Comparison of ENCODE assay signal across 23 cellular contexts in the genomic region with DNA sequence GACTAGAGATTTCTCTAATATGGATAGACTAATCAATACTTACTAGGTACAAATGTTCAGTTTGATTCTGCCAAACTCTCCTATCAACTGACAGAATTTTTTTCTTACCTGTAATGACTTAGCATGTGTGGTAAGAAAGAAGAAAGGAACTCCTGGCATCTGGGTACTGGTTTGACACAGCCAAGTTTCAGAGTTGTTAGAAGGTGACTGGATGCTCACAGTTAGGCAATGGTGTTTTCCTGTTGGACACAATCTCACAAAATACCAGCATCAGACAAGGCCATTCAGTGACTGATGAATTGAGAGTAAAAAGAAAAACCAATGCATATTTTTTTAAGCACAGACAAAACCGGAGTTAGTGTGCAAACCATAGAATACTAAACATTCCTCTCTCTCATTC. TPM values are rescaled to one million over a fixed set of nuclear protein-coding genes. Genes with fewer than 3 reads are reported as not detected.
DNase-seq lines count a peak whose midpoint lies in the region; ATAC-seq, FAIRE-seq and TF ChIP-seq lines count a peak whose summit lies in the region.
"Had no signal": no experiment of that assay in that cellular context is flagged by ENCODE, and none has a peak within 500 bp of the region (broad histone marks: within the 10 kb centered on the region; RNA-seq: fewer than 3 reads in every experiment).

No MANE protein-coding gene starts in this region.

- H3K27ac ChIP-seq in GM12878 (ENCODE audit: control insufficient read depth, insufficient read depth) = no peak overlapping the region
- H3K27ac ChIP-seq: Peyer's patch, SJSA1 had no signal

- H4K20me1 ChIP-seq in GM12878 (ENCODE audit: control insufficient read depth, insufficient read depth) = no peaks in the 10 kb centered on the region

- H3K9me3 Mint-ChIP-seq in activated T-cell treated with anti-CD3 and anti-CD28 coated beads, Interleukin-2, amount 50 U/mL, for 72 hours = no peaks in the 10 kb centered on the region
- H3K9me3 Mint-ChIP-seq in stimulated activated naive CD8-positive, alpha-beta T cell treated with anti-CD3 and anti-CD28 coated beads, Interleukin-15, amount 100 ng/mL, for 72 hours = no peaks in the 10 kb centered on the region
- H3K9me3 Mint-ChIP-seq: CD4-positive, alpha-beta T cell had no signal

- peaks cover 0 to 1% of the 10 kb centered on the region in 2 donors for H3K36me3 Mint-ChIP-seq in activated T-cell treated with anti-CD3 and anti-CD28 coated beads, Interleukin-2, amount 50 U/mL, for 72 hours (ENCODE audit: insufficient read depth in 2 of 2)

- TF ChIP-seq RAD21 in GM12878 (IDR thresholded peaks at IDR 0.05; ENCODE audit: insufficient read depth, low read depth, low read length) = no peak

- WGBS in GM12878 (ENCODE audit: insufficient coverage, insufficient replicate concordance, low lambda C conversion rate, missing lambda C conversion rate) = 0% methylated on average over 1 of the region's 1 CpG

- DNase-seq in activated T-cell treated with anti-CD3 and anti-CD28 coated beads, Interleukin-2, amount 50 U/mL, for 72 hours = no peak
- DNase-seq in activated T-cell treated with anti-CD3 and anti-CD28 coated beads for 4 hours = no peak
- peak in 1 of 2 donors; percentile 21 for DNase-seq in stimulated activated naive CD8-positive, alpha-beta T cell treated with anti-CD3 and anti-CD28 coated beads, Interleukin-15, amount 100 ng/mL, for 72 hours
- DNase-seq in stimulated activated naive CD8-positive, alpha-beta T cell treated with anti-CD3 and anti-CD28 coated beads, Interleukin-15, Interleukin-2, amounts not matched to agents 100 U/mL and 50 U/mL, for 24 hours = no peak
- no peak for DNase-seq in GM12878 (ENCODE audit: low read depth, low spot score)
- no peak for DNase-seq in NCI-H446 treated with DMSO at 0.1 percent for 48 hours (lab: John Stamatoyannopoulos, UW)
- no peak for DNase-seq in H54 (ENCODE audit: insufficient read length, low spot score)
- DNase-seq: CD4-positive, alpha-beta T cell; COR-L47; DMS79; H7; KBM-7; NCI-H1092; NCI-H1436; NCI-H187 treated with DMSO at 0.1 percent for 48 hours; NCI-H2227 treated with DMSO at 0.1 percent for 48 hours; NCI-H510A treated with DMSO at 0.1 percent for 48 hours; NCI-H774; NK-92 treated with Interleukin-12 subunit alpha and Interleukin-12 subunit beta, amount 100 ng/mL, for 24 hours; Peyer's patch had no signal

- no peak for TF ChIP-seq POLR2A in GM12878 (IDR thresholded peaks at IDR 0.05; ENCODE audit: low read depth, low read length)
- TF ChIP-seq POLR2A in H54 (IDR thresholded peaks at IDR 0.05; ENCODE audit: low read depth, low read length) = no peak

- peaks cover 51% of the 10 kb centered on the region for H3K4me1 Mint-ChIP-seq in activated T-cell treated with anti-CD3 and anti-CD28 coated beads, Interleukin-2, amount 50 U/mL, for 72 hours (ENCODE audit: low read depth)
- H3K4me1 Mint-ChIP-seq in stimulated activated naive CD8-positive, alpha-beta T cell treated with anti-CD3 and anti-CD28 coated beads, Interleukin-15, amount 100 ng/mL, for 72 hours = peaks cover 33% of the 10 kb centered on the region

- SMC1A ChIA-PET in GM12878 (lab: Charles Lee; ENCODE audit: uncharacterized antibody, unreplicated experiment) = no interaction called here

- in situ Hi-C loops in GM12878 (cut with MboI) = no loop called here

- FAIRE-seq in GM12878 (lab: Jason Lieb, UNC) (no peak), H54 (lab: Jason Lieb, UNC) (no peak)

- RAD21 ChIA-PET in GM12878 (lab: Charles Lee; ENCODE audit: unreplicated experiment) = no interaction called here

- no peak overlapping the region for H3K4me2 ChIP-seq in GM12878 (ENCODE audit: control insufficient read depth, insufficient read depth)

- H3K4me3 Mint-ChIP-seq in activated T-cell treated with anti-CD3 and anti-CD28 coated beads, Interleukin-2, amount 50 U/mL, for 72 hours = no peak overlapping the region
- H3K4me3 Mint-ChIP-seq in stimulated activated naive CD8-positive, alpha-beta T cell treated with anti-CD3 and anti-CD28 coated beads, Interleukin-15, amount 100 ng/mL, for 72 hours = no peak overlapping the region
- H3K4me3 Mint-ChIP-seq: CD4-positive, alpha-beta T cell had no signal

- H2AFZ ChIP-seq in GM12878 (ENCODE audit: control insufficient read depth, low read depth, low read length) = no peak overlapping the region

- peak; percentile 71 to 80 for ATAC-seq in activated T-cell treated with anti-CD3 and anti-CD28 coated beads, Interleukin-2, amount 50 U/mL, for 72 hours (replicated peaks in 1 of 2)
- peak; percentile 87 for ATAC-seq in stimulated activated naive CD8-positive, alpha-beta T cell treated with anti-CD3 and anti-CD28 coated beads, Interleukin-15, amount 100 ng/mL, for 72 hours
- no peak for ATAC-seq in stimulated activated naive CD8-positive, alpha-beta T cell treated with anti-CD3 and anti-CD28 coated beads, Interleukin-15, Interleukin-2, amounts not matched to agents 100 U/mL and 50 U/mL, for 24 hours
- peak; percentile 37; the same call in 2 of the 3 replicates for ATAC-seq in GM12878

- TF ChIP-seq EP300 in GM12878 (IDR thresholded peaks at IDR 0.05; ENCODE audit: borderline replicate concordance in 1 of 2, control insufficient read depth in 1 of 2, low read depth in 2 of 2, low read length in 2 of 2) = no peak

- no peaks in the 10 kb centered on the region for H3K9me3 ChIP-seq in GM12878 (replicated peaks; ENCODE audit: control insufficient read depth, insufficient read depth, low read length)
- H3K9me3 ChIP-seq: Peyer's patch, SJSA1 had no signal

- no peaks in the 10 kb centered on the region for H3K4me1 ChIP-seq in GM12878 (ENCODE audit: control insufficient read depth, insufficient read depth, low read length)
- H3K4me1 ChIP-seq: Peyer's patch, SJSA1 had no signal

- no peaks in the 10 kb centered on the region for H3K36me3 ChIP-seq in GM12878 (ENCODE audit: control insufficient read depth in 2 of 2, insufficient read depth in 2 of 2, low read length in 1 of 2)
- H3K36me3 ChIP-seq: Peyer's patch, SJSA1 had no signal

- no peak overlapping the region for H3K9ac ChIP-seq in GM12878 (ENCODE audit: control insufficient read depth, insufficient read depth, low read length)

- H3K79me2 ChIP-seq in GM12878 (ENCODE audit: control insufficient read depth, insufficient read depth, low read length) = no peaks in the 10 kb centered on the region

- peak overlapping the region; percentile 1 for H3K27ac Mint-ChIP-seq in activated T-cell treated with anti-CD3 and anti-CD28 coated beads, Interleukin-2, amount 50 U/mL, for 72 hours
- no peak overlapping the region for H3K27ac Mint-ChIP-seq in stimulated activated naive CD8-positive, alpha-beta T cell treated with anti-CD3 and anti-CD28 coated beads, Interleukin-15, amount 100 ng/mL, for 72 hours
- H3K27ac Mint-ChIP-seq: CD4-positive, alpha-beta T cell had no signal

- H3K4me3 ChIP-seq in GM12878 = no peak overlapping the region
- H3K4me3 ChIP-seq: Peyer's patch, SJSA1 had no signal

- no peaks in the 10 kb centered on the region; a peak in 2 of 4 replicates for H3K27me3 ChIP-seq in GM12878 (replicated peaks in 1 of 2; ENCODE audit: control insufficient read depth in 2 of 2, insufficient read depth in 2 of 2, low read length in 1 of 2)
- H3K27me3 ChIP-seq: Peyer's patch had no signal

- TF ChIP-seq CTCF in GM12878 (IDR thresholded peaks at IDR 0.05 in 2 of 3, conservative IDR thresholded peaks at IDR 0.05 in 1 of 3; ENCODE audit: control insufficient read depth in 2 of 3, extremely low read depth in 1 of 3, insufficient read depth in 1 of 3, low read depth in 3 of 3, low read length in 3 of 3) = no peak

- CTCF ChIA-PET in GM12878 (lab: Yijun Ruan, JAX) = interaction anchor here (1.2 kb wide), 1 partner anchor 100 kb away, joined by 3 read pairs; no protein-coding TSS in a partner anchor

- no TSS peak for BruUV-seq in GM12878 (replicated peaks; lab: Mats Ljungman, UMichigan)

- intact Hi-C loops in GM12878 (cut with micrococcal nuclease; ENCODE audit: unreplicated experiment) = loop anchor here (5.0 kb wide), 1 partner anchor 79 kb away; no protein-coding TSS in a partner anchor

- peaks cover 25% of the 10 kb centered on the region for H3K27me3 Mint-ChIP-seq in activated T-cell treated with anti-CD3 and anti-CD28 coated beads, Interleukin-2, amount 50 U/mL, for 72 hours (ENCODE audit: low read depth)
- H3K27me3 Mint-ChIP-seq in stimulated activated naive CD8-positive, alpha-beta T cell treated with anti-CD3 and anti-CD28 coated beads, Interleukin-15, amount 100 ng/mL, for 72 hours = peaks cover 8% of the 10 kb centered on the region

- POLR2A ChIA-PET in GM12878 (lab: Charles Lee) = interaction anchor here (0.6 kb wide), 1 partner anchor 48 kb away, joined by 3 read pairs; no protein-coding TSS in a partner anchor

TF ChIP-seq in GM12878, 131 proteins besides CTCF, POLR2A, EP300 and RAD21 (continues in another document):
- no peak for TF ChIP-seq ATF7 (IDR thresholded peaks at IDR 0.05; ENCODE audit: low read depth)
- TF ChIP-seq SMAD1 (IDR thresholded peaks at IDR 0.05; ENCODE audit: low read depth, partially characterized antibody) = no peak
- TF ChIP-seq ASH2L (IDR thresholded peaks at IDR 0.05; ENCODE audit: borderline replicate concordance, low read depth) = no peak
- no peak for TF ChIP-seq MEF2B (IDR thresholded peaks at IDR 0.05; ENCODE audit: partially characterized antibody, poor library complexity, severe bottlenecking)
- TF ChIP-seq FOXK2 (IDR thresholded peaks at IDR 0.05) = no peak
- no peak for TF ChIP-seq HDGF (IDR thresholded peaks at IDR 0.05)
- no peak for TF ChIP-seq SP1 (IDR thresholded peaks at IDR 0.05; ENCODE audit: low read depth, low read length)
- no peak for TF ChIP-seq HDAC6 (IDR thresholded peaks at IDR 0.05; ENCODE audit: unreplicated experiment)

RNA-seq across cellular contexts. Expression of a gene that starts 4.2 kb away (rescaled TPM):
- total RNA-seq in activated T-cell treated with anti-CD3 and anti-CD28 coated beads, Interleukin-2, amount 50 U/mL, for 72 hours = not detected
- not detected in 2 replicates for total RNA-seq in GM12878 (2013; cell fraction: nucleolus; rRNA removed)
- not detected in 2 replicates for total RNA-seq in GM12878 (2014; rRNA removed)
- total RNA-seq in GM12878 (2014; rRNA removed; fragmentation: Illumina TruSeq; extraction: Trizol) = not detected in 2 replicates
- total RNA-seq in GM12878 (2021) = not detected in 2 replicates
- not detected for polyA plus RNA-seq in GM12878 (2011; ENCODE audit: low read depth)
- polyA plus RNA-seq in GM12878 (2011; rRNA removed) = 0.68 TPM in 1 of 2 replicates, not detected in the other
- polyA plus RNA-seq in GM12878 (2011; cell fraction: cytosol; rRNA removed) = not detected in 2 replicates
- not detected in 2 replicates for polyA plus RNA-seq in GM12878 (2011; cell fraction: nucleus; rRNA removed)
- not detected in 2 replicates for polyA plus RNA-seq in GM12878 (2012)
- polyA plus RNA-seq in GM12878 (2014; fragmentation: Illumina TruSeq; extraction: Trizol) = not detected in 2 replicates
- not detected for polyA plus RNA-seq in GM12878 (2014; fragmentation: Nextera tagmentation; extraction: Ambion mirVana)
- not detected in 2 replicates for polyA plus RNA-seq in GM12878 (2014; rRNA removed)
- polyA plus RNA-seq in GM12878 (2016; fragmentation: Nextera tagmentation; extraction: Ambion mirVana) = not detected
- not detected in 2 replicates for polyA minus RNA-seq in GM12878 (2011; rRNA and poly(A)+ RNA removed)
- not detected in 2 replicates for polyA minus RNA-seq in GM12878 (2011; cell fraction: cytosol; rRNA and poly(A)+ RNA removed)
- not detected in 2 replicates for polyA minus RNA-seq in GM12878 (2011; cell fraction: nucleus; rRNA and poly(A)+ RNA removed)
- total RNA-seq: CD4-positive, alpha-beta T cell; H7; HT1080; Peyer's patch; SJSA1 had no signal
- polyA plus RNA-seq: BJ had no signal
